In the genomic region with DNA sequence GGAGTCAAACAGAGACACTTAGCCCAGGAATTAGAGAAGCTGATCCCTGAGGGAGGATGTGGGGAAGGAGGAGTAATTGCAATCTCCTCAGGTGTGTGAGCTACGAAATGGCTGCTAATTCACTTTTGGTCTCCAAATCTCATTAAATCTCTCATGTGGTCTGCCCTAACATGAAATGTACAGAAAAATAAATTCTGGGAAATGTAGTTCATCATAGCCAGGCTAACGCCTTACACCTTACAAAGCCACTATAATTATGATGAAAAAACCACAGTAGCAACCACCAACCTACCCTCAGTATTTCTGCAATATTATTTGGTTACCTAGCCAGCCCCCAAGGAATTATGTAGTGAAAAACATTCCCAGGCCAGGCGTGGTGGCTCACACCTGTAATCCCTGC, we compare ENCODE assay signal across 1 cellular context.
TF ChIP-seq lines count a peak whose summit lies in the region.

No MANE protein-coding gene starts in this region.

TF ChIP-seq in H1, 55 proteins besides CTCF, POLR2A, EP300 and RAD21:
- TF ChIP-seq E2F6 (IDR thresholded peaks at IDR 0.05) (no peak), RFX5 (IDR thresholded peaks at IDR 0.05; ENCODE audit: borderline replicate concordance, low read depth, low read length) (no peak), NRF1 (IDR thresholded peaks at IDR 0.05; ENCODE audit: low read depth, low read length) (no peak), CTBP2 (IDR thresholded peaks at IDR 0.05; ENCODE audit: borderline replicate concordance, insufficient read depth, insufficient read length, low read length) (no peak), YY1 (IDR thresholded peaks at IDR 0.05; ENCODE audit: low read depth, low read length) (no peak), SUZ12 (IDR thresholded peaks at IDR 0.05; ENCODE audit: low read length) (no peak), JUN (IDR thresholded peaks at IDR 0.05; ENCODE audit: low read depth, low read length) (no peak), CHD7 (IDR thresholded peaks at IDR 0.05; ENCODE audit: insufficient replicate concordance, low read length) (no peak), RNF2 (IDR thresholded peaks at IDR 0.05; ENCODE audit: borderline replicate concordance, low read depth, low read length, missing control alignments, poor library complexity, severe bottlenecking) (no peak), TBP (IDR thresholded peaks at IDR 0.05; ENCODE audit: low read depth, low read length) (no peak), RBBP5 (IDR thresholded peaks at IDR 0.05; ENCODE audit: borderline replicate concordance, low read depth, low read length) (no peak), JUND (IDR thresholded peaks at IDR 0.05; ENCODE audit: low read length) (no peak), PHF8 (conservative IDR thresholded peaks at IDR 0.05; ENCODE audit: low read depth, low read length) (no peak), SP1 (IDR thresholded peaks at IDR 0.05; ENCODE audit: low read depth, low read length) (no peak), HDAC6 (IDR thresholded peaks at IDR 0.05; ENCODE audit: low read depth, low read length) (no peak), TAF1 (IDR thresholded peaks at IDR 0.05; ENCODE audit: low read depth, low read length) (no peak), GABPA (IDR thresholded peaks at IDR 0.05; ENCODE audit: borderline replicate concordance, insufficient read depth, low read length) (no peak), TAF7 (optimal IDR thresholded peaks at IDR 0.05; ENCODE audit: borderline replicate concordance, low read depth, low read length) (no peak), SIN3A (conservative IDR thresholded peaks at IDR 0.05 in 1 of 2, IDR thresholded peaks at IDR 0.05 in 1 of 2; ENCODE audit: low read depth in 1 of 2, low read length in 2 of 2) (no peak)
